Comparison of ENCODE assay signal across 16 cellular contexts in genomic region chr5:94983861-94984535, GRCh38.
DNase-seq lines count a peak whose midpoint lies in the region; ATAC-seq and TF ChIP-seq lines count a peak whose summit lies in the region.
"Had no signal": no experiment of that assay in that cellular context is flagged by ENCODE, and none has a peak within 500 bp of the region (broad histone marks: within the 10 kb centered on the region; RNA-seq: fewer than 3 reads in every experiment).

No MANE protein-coding gene starts in this region.

- no peaks in the 10 kb centered on the region for H3K36me3 Mint-ChIP-seq in activated CD4-positive, alpha-beta T cell treated with anti-CD3 and anti-CD28 coated beads for 36 hours (ENCODE audit: low read depth)

- intact Hi-C loops in activated CD4-positive, alpha-beta T cell treated with anti-CD3 and anti-CD28 coated beads for 36 hours (cut with DNase I, micrococcal nuclease) = no loop called here
- intact Hi-C loops in Right ventricle myocardium superior (cut with DNase I) = no loop called here

- H3K27ac Mint-ChIP-seq in activated CD4-positive, alpha-beta T cell treated with anti-CD3 and anti-CD28 coated beads for 36 hours = no peak overlapping the region

- H3K4me1 Mint-ChIP-seq in activated CD4-positive, alpha-beta T cell treated with anti-CD3 and anti-CD28 coated beads for 36 hours = peaks cover 9% of the 10 kb centered on the region

- ATAC-seq in activated CD4-positive, alpha-beta T cell treated with anti-CD3 and anti-CD28 coated beads for 36 hours = peak; percentile 42
- ATAC-seq in Right ventricle myocardium superior (ENCODE audit: poor library complexity) (no peak), HG03196 (IDR thresholded peaks at IDR 0.05; ENCODE audit: unreplicated experiment) (no peak)
- ATAC-seq: esophagus mucosa, K562 had no signal

- no peaks in the 10 kb centered on the region for H3K27me3 Mint-ChIP-seq in activated CD4-positive, alpha-beta T cell treated with anti-CD3 and anti-CD28 coated beads for 36 hours

- no peaks in the 10 kb centered on the region for H3K9me3 Mint-ChIP-seq in activated CD4-positive, alpha-beta T cell treated with anti-CD3 and anti-CD28 coated beads for 36 hours (ENCODE audit: low read depth)

- H3K27ac ChIP-seq in RWPE1 = no peak overlapping the region

- CTCF ChIA-PET in activated CD4-positive, alpha-beta T cell treated with anti-CD3 and anti-CD28 coated beads for 36 hours (lab: Charles Lee) = interaction anchor here (0.7 to 1.4 kb wide), 2 partner anchors 16 to 372 kb away, joined by 3 to 6 read pairs; no protein-coding TSS in a partner anchor
- CTCF ChIA-PET in RWPE1 (lab: Yijun Ruan, JAX) = interaction anchor here (1.7 kb wide), 1 partner anchor 16 kb away, joined by 4 read pairs; no protein-coding TSS in a partner anchor

- DNase-seq in activated CD4-positive, alpha-beta T cell treated with anti-CD3 and anti-CD28 coated beads for 36 hours = no peak
- DNase-seq in activated CD4-positive, alpha-beta T cell treated with anti-CD3 and anti-CD28 coated beads, Interleukin-2, amount 50 U/mL, for 4 hours = no peak
- DNase-seq in RWPE1 (ENCODE audit: low spot score) (peak; percentile 60), fibroblast of gingiva (ENCODE audit: low read depth) (peak; percentile 75), stromal cell of bone marrow (ENCODE audit: low read depth) (peak; percentile 64), Right ventricle myocardium superior (no peak), NCI-H2196 treated with DMSO at 0.1 percent for 48 hours (lab: John Stamatoyannopoulos, UW; ENCODE audit: unreplicated experiment) (no peak)
- DNase-seq: 8988T, activated gamma-delta T cell treated with Interleukin-2 at 50 U/mL for 16 hours, DMS153, mesendoderm, NCI-H1436 treated with DMSO at 0.1 percent for 48 hours, nucleus accumbens had no signal

- no peak for TF ChIP-seq CTCF in RWPE1 (conservative IDR thresholded peaks at IDR 0.05; ENCODE audit: low read depth)

- H3K4me3 Mint-ChIP-seq in activated CD4-positive, alpha-beta T cell treated with anti-CD3 and anti-CD28 coated beads for 36 hours = no peak overlapping the region

- POLR2A ChIA-PET in activated CD4-positive, alpha-beta T cell treated with anti-CD3 and anti-CD28 coated beads for 36 hours (lab: Charles Lee) = no interaction called here
- POLR2A ChIA-PET in RWPE1 (lab: Yijun Ruan, JAX; ENCODE audit: low non-redundant PET) = no interaction called here

Comparison
In these comparisons a context has a peak if more than half of its experiments do, and no peak if none do; other contexts are left out.
1. DNase-seq: peak in RWPE1 (single experiment), fibroblast of gingiva (single experiment) and stromal cell of bone marrow (single experiment); none in activated CD4-positive, alpha-beta T cell treated with anti-CD3 and anti-CD28 coated beads for 36 hours (single experiment), activated CD4-positive, alpha-beta T cell treated with anti-CD3 and anti-CD28 coated beads, Interleukin-2, amount 50 U/mL, for 4 hours (0 of 2), Right ventricle myocardium superior (single experiment) and NCI-H2196 treated with DMSO at 0.1 percent for 48 hours (single experiment).